In the genomic region with DNA sequence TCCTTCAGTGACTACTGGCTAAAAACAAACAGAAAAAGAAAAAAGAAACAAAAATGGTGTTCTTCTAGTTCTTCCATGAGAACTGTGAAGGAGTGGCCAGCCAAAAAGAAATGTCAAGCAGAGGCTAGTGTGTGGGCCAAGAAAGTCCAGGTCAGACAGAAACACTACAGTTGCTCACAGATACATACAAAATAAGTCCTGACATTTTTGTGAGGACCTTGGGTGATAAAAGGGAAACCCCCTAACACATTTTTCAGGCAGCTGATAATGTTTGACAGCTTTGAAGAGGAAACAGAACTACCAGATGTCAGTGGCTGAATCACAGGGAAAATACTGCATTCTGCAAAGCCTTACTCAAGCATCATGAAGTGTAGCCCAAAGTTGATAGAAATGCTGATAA, we compare ENCODE assay signal across 1 cellular context.
A peak's percentile ranks its signal among the peaks of the same experiment; 100 is the strongest.
TF ChIP-seq lines count a peak whose summit lies in the region.

No MANE protein-coding gene starts in this region.

TF ChIP-seq in K562, 482 proteins besides CTCF, POLR2A, EP300 and RAD21:
- TF ChIP-seq, protein P1, sequence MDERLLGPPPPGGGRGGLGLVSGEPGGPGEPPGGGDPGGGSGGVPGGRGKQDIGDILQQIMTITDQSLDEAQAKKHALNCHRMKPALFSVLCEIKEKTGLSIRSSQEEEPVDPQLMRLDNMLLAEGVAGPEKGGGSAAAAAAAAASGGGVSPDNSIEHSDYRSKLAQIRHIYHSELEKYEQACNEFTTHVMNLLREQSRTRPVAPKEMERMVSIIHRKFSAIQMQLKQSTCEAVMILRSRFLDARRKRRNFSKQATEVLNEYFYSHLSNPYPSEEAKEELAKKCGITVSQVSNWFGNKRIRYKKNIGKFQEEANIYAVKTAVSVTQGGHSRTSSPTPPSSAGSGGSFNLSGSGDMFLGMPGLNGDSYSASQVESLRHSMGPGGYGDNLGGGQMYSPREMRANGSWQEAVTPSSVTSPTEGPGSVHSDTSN (CRISPR knock-in tag; IDR thresholded peaks at IDR 0.05; ENCODE audit: low read depth): no peak
- TF ChIP-seq, protein P1 (tag; conservative IDR thresholded peaks at IDR 0.05; ENCODE audit: low read depth): peak; percentile 92
- TF ChIP-seq, protein P2, sequence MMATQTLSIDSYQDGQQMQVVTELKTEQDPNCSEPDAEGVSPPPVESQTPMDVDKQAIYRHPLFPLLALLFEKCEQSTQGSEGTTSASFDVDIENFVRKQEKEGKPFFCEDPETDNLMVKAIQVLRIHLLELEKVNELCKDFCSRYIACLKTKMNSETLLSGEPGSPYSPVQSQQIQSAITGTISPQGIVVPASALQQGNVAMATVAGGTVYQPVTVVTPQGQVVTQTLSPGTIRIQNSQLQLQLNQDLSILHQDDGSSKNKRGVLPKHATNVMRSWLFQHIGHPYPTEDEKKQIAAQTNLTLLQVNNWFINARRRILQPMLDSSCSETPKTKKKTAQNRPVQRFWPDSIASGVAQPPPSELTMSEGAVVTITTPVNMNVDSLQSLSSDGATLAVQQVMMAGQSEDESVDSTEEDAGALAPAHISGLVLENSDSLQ (IDR thresholded peaks at IDR 0.05): peak; percentile 40; the same call in 1 of the 2 replicates
- TF ChIP-seq BRF1 (IDR thresholded peaks at IDR 0.05; ENCODE audit: borderline replicate concordance, extremely low read depth, insufficient read length) (no peak), MEIS2 (IDR thresholded peaks at IDR 0.05; ENCODE audit: partially characterized antibody) (peak; percentile 90)
- TF ChIP-seq, protein P3, sequence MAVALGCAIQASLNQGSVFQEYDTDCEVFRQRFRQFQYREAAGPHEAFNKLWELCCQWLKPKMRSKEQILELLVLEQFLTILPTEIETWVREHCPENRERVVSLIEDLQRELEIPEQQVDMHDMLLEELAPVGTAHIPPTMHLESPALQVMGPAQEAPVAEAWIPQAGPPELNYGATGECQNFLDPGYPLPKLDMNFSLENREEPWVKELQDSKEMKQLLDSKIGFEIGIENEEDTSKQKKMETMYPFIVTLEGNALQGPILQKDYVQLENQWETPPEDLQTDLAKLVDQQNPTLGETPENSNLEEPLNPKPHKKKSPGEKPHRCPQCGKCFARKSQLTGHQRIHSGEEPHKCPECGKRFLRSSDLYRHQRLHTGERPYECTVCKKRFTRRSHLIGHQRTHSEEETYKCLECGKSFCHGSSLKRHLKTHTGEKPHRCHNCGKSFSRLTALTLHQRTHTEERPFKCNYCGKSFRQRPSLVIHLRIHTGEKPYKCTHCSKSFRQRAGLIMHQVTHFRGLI (CRISPR knock-in tag; IDR thresholded peaks at IDR 0.05): 0 out of 2 replicates have a peak, but pooled peaks have one; percentile 33
